In genomic region chr5:36883894-36884462, GRCh38 we compare ENCODE assay signal across 1 cellular context.
TF ChIP-seq lines count a peak whose summit lies in the region.

No MANE protein-coding gene starts in this region.

TF ChIP-seq in WTC11, 78 proteins besides CTCF, POLR2A, EP300 and RAD21 (continued from another document):
- no peak for TF ChIP-seq ARID4B (CRISPR knock-in tag; IDR thresholded peaks at IDR 0.05; ENCODE audit: borderline replicate concordance)
- no peak for TF ChIP-seq CREB1 (CRISPR knock-in tag; IDR thresholded peaks at IDR 0.05)
- no peak for TF ChIP-seq SMAD3 (CRISPR knock-in tag; IDR thresholded peaks at IDR 0.05; ENCODE audit: borderline replicate concordance)
- TF ChIP-seq ATF1 (CRISPR knock-in tag; IDR thresholded peaks at IDR 0.05): no peak
- no peak for TF ChIP-seq ZBTB21 (CRISPR knock-in tag; IDR thresholded peaks at IDR 0.05; ENCODE audit: borderline replicate concordance)
- TF ChIP-seq, protein P1, sequence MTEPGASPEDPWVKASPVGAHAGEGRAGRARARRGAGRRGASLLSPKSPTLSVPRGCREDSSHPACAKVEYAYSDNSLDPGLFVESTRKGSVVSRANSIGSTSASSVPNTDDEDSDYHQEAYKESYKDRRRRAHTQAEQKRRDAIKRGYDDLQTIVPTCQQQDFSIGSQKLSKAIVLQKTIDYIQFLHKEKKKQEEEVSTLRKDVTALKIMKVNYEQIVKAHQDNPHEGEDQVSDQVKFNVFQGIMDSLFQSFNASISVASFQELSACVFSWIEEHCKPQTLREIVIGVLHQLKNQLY (CRISPR knock-in tag; IDR thresholded peaks at IDR 0.05): no peak
- TF ChIP-seq SOX15 (CRISPR knock-in tag; IDR thresholded peaks at IDR 0.05): no peak
- TF ChIP-seq ZBTB43 (CRISPR knock-in tag; IDR thresholded peaks at IDR 0.05): no peak
- no peak for TF ChIP-seq JUN (CRISPR knock-in tag; IDR thresholded peaks at IDR 0.05)
- TF ChIP-seq, protein P2, sequence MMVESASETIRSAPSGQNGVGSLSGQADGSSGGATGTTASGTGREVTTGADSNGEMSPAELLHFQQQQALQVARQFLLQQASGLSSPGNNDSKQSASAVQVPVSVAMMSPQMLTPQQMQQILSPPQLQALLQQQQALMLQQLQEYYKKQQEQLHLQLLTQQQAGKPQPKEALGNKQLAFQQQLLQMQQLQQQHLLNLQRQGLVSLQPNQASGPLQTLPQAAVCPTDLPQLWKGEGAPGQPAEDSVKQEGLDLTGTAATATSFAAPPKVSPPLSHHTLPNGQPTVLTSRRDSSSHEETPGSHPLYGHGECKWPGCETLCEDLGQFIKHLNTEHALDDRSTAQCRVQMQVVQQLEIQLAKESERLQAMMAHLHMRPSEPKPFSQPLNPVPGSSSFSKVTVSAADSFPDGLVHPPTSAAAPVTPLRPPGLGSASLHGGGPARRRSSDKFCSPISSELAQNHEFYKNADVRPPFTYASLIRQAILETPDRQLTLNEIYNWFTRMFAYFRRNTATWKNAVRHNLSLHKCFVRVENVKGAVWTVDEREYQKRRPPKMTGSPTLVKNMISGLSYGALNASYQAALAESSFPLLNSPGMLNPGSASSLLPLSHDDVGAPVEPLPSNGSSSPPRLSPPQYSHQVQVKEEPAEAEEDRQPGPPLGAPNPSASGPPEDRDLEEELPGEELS (CRISPR knock-in tag; IDR thresholded peaks at IDR 0.05): no peak
- TF ChIP-seq, protein P3, sequence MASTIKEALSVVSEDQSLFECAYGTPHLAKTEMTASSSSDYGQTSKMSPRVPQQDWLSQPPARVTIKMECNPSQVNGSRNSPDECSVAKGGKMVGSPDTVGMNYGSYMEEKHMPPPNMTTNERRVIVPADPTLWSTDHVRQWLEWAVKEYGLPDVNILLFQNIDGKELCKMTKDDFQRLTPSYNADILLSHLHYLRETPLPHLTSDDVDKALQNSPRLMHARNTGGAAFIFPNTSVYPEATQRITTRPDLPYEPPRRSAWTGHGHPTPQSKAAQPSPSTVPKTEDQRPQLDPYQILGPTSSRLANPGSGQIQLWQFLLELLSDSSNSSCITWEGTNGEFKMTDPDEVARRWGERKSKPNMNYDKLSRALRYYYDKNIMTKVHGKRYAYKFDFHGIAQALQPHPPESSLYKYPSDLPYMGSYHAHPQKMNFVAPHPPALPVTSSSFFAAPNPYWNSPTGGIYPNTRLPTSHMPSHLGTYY (CRISPR knock-in tag; IDR thresholded peaks at IDR 0.05): no peak
TF ChIP-seq in WTC11: peak in this region for 0.
